Comparison of ENCODE assay signal across 1 cellular context in the genomic region with DNA sequence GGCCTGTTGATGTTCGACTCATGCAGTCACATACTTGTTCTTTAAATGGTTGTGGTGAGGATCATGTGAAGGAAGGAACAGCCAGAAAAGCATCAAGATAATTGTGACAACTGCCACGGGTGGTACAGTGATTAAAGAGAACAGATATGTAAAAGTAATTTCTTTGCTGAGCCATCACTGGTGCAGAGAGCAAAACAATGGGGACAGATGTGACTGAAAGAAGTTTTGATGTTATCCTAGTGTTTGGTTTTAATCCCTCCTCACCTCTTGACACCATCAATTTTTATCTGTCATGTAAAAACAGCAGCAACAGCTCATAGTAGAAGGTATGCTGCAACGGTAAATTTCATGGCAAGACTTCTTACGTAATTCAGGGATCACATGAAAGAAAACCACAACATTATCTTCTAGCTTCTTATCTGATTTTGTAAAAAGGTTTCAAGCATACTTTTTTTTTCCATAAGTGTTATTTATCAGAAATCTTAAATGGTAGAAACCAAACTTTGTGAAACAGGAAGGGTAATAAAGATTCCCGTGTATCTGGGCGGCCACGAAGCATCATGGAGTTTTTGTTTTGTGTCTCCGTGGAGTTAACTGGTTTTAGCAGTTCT.
TF ChIP-seq lines count a peak whose summit lies in the region.

No MANE protein-coding gene starts in this region.

TF ChIP-seq in HEK293, 187 proteins besides CTCF, POLR2A, EP300 and RAD21 (continued from another document):
- TF ChIP-seq, protein P1, sequence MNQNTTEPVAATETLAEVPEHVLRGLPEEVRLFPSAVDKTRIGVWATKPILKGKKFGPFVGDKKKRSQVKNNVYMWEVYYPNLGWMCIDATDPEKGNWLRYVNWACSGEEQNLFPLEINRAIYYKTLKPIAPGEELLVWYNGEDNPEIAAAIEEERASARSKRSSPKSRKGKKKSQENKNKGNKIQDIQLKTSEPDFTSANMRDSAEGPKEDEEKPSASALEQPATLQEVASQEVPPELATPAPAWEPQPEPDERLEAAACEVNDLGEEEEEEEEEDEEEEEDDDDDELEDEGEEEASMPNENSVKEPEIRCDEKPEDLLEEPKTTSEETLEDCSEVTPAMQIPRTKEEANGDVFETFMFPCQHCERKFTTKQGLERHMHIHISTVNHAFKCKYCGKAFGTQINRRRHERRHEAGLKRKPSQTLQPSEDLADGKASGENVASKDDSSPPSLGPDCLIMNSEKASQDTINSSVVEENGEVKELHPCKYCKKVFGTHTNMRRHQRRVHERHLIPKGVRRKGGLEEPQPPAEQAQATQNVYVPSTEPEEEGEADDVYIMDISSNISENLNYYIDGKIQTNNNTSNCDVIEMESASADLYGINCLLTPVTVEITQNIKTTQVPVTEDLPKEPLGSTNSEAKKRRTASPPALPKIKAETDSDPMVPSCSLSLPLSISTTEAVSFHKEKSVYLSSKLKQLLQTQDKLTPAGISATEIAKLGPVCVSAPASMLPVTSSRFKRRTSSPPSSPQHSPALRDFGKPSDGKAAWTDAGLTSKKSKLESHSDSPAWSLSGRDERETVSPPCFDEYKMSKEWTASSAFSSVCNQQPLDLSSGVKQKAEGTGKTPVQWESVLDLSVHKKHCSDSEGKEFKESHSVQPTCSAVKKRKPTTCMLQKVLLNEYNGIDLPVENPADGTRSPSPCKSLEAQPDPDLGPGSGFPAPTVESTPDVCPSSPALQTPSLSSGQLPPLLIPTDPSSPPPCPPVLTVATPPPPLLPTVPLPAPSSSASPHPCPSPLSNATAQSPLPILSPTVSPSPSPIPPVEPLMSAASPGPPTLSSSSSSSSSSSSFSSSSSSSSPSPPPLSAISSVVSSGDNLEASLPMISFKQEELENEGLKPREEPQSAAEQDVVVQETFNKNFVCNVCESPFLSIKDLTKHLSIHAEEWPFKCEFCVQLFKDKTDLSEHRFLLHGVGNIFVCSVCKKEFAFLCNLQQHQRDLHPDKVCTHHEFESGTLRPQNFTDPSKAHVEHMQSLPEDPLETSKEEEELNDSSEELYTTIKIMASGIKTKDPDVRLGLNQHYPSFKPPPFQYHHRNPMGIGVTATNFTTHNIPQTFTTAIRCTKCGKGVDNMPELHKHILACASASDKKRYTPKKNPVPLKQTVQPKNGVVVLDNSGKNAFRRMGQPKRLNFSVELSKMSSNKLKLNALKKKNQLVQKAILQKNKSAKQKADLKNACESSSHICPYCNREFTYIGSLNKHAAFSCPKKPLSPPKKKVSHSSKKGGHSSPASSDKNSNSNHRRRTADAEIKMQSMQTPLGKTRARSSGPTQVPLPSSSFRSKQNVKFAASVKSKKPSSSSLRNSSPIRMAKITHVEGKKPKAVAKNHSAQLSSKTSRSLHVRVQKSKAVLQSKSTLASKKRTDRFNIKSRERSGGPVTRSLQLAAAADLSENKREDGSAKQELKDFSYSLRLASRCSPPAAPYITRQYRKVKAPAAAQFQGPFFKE (tag by site-specific recombination; IDR thresholded peaks at IDR 0.05; ENCODE audit: borderline replicate concordance) = no peak
- no peak for TF ChIP-seq ZNF600 (tag by site-specific recombination; IDR thresholded peaks at IDR 0.05)
- TF ChIP-seq ZNF214 (tag by site-specific recombination; IDR thresholded peaks at IDR 0.05; ENCODE audit: borderline replicate concordance) = no peak
- no peak for TF ChIP-seq ZNF18 (tag by site-specific recombination; IDR thresholded peaks at IDR 0.05)
- no peak for TF ChIP-seq ZNF2 (tag by site-specific recombination; IDR thresholded peaks at IDR 0.05)
- TF ChIP-seq ZNF777 (tag by site-specific recombination; IDR thresholded peaks at IDR 0.05; ENCODE audit: borderline replicate concordance) = no peak
- no peak for TF ChIP-seq ZSCAN4 (tag by site-specific recombination; IDR thresholded peaks at IDR 0.05)
- no peak for TF ChIP-seq ZNF146 (tag by site-specific recombination; IDR thresholded peaks at IDR 0.05)
- no peak for TF ChIP-seq ZNF558 (tag by site-specific recombination; IDR thresholded peaks at IDR 0.05)
- TF ChIP-seq ZNF202 (tag by site-specific recombination; IDR thresholded peaks at IDR 0.05; ENCODE audit: borderline replicate concordance) = no peak
- TF ChIP-seq ZNF174 (tag by site-specific recombination; IDR thresholded peaks at IDR 0.05) = no peak
- TF ChIP-seq ZBTB21 (tag by site-specific recombination; IDR thresholded peaks at IDR 0.05) = 0 out of 2 replicates have a peak, but pooled peaks have one; percentile 33
- TF ChIP-seq, protein P2, sequence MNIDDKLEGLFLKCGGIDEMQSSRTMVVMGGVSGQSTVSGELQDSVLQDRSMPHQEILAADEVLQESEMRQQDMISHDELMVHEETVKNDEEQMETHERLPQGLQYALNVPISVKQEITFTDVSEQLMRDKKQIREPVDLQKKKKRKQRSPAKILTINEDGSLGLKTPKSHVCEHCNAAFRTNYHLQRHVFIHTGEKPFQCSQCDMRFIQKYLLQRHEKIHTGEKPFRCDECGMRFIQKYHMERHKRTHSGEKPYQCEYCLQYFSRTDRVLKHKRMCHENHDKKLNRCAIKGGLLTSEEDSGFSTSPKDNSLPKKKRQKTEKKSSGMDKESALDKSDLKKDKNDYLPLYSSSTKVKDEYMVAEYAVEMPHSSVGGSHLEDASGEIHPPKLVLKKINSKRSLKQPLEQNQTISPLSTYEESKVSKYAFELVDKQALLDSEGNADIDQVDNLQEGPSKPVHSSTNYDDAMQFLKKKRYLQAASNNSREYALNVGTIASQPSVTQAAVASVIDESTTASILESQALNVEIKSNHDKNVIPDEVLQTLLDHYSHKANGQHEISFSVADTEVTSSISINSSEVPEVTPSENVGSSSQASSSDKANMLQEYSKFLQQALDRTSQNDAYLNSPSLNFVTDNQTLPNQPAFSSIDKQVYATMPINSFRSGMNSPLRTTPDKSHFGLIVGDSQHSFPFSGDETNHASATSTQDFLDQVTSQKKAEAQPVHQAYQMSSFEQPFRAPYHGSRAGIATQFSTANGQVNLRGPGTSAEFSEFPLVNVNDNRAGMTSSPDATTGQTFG (tag by site-specific recombination; IDR thresholded peaks at IDR 0.05; ENCODE audit: borderline replicate concordance) = no peak
- no peak for TF ChIP-seq ZNF324 (tag by site-specific recombination; IDR thresholded peaks at IDR 0.05)
- TF ChIP-seq ZNF169 (tag by site-specific recombination; IDR thresholded peaks at IDR 0.05) = no peak
- TF ChIP-seq SCRT2 (tag by site-specific recombination; IDR thresholded peaks at IDR 0.05) = peak; percentile 72
- no peak for TF ChIP-seq ZNF585B (tag by site-specific recombination; IDR thresholded peaks at IDR 0.05)
- TF ChIP-seq ZNF560 (tag by site-specific recombination; IDR thresholded peaks at IDR 0.05; ENCODE audit: borderline replicate concordance) = no peak
- TF ChIP-seq ZEB2 (tag by site-specific recombination; IDR thresholded peaks at IDR 0.05) = 0 out of 2 replicates have a peak, but pooled peaks have one; percentile 15
- TF ChIP-seq, protein P3, sequence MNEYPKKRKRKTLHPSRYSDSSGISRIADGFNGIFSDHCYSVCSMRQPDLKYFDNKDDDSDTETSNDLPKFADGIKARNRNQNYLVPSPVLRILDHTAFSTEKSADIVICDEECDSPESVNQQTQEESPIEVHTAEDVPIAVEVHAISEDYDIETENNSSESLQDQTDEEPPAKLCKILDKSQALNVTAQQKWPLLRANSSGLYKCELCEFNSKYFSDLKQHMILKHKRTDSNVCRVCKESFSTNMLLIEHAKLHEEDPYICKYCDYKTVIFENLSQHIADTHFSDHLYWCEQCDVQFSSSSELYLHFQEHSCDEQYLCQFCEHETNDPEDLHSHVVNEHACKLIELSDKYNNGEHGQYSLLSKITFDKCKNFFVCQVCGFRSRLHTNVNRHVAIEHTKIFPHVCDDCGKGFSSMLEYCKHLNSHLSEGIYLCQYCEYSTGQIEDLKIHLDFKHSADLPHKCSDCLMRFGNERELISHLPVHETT (tag by site-specific recombination; IDR thresholded peaks at IDR 0.05) = peak; percentile 50; the same call in 1 of the 2 replicates
- no peak for TF ChIP-seq ZNF184 (tag by site-specific recombination; IDR thresholded peaks at IDR 0.05)
- no peak for TF ChIP-seq RBAK (tag by site-specific recombination; IDR thresholded peaks at IDR 0.05)
